Comparison of ENCODE assay signal across 17 cellular contexts in the genomic region with DNA sequence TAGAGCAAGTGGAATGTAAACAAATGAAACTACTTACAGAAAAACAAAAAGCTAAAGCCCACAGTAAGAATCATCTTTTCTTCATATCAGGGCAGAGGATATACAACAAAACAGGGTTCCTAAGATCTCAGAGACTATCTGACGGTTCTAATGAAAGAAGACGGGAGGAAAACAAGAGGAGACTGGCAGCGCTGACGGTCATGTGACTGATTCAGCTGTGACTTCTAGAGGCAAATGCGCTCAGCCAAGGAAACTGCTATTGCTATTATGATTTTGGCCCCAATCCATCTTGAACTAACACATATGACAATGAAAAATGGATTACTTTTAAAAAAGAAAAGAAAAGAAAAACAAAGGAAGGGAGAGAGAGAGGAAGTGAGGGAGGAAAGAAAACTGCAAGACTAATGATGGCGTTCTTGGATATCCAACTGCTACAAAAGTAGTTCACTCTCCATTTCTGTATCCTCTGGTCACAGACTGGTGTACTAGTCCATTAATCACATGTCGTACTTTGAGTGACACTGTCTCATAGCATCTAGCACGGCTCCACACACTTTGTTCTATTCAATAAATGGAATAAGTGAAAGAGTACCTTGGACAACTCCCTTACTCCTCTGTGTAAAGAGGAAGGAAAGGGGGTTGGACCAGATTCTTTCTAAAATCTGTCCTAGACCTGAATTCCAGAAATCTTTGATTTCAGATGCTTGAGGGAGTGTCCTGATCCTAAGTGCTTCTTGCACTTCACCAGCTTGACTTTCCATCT.
DNase-seq lines count a peak whose midpoint lies in the region; ATAC-seq, FAIRE-seq and TF ChIP-seq lines count a peak whose summit lies in the region.
"Had no signal": no experiment of that assay in that cellular context is flagged by ENCODE, and none has a peak within 500 bp of the region (broad histone marks: within the 10 kb centered on the region; RNA-seq: fewer than 3 reads in every experiment).

No MANE protein-coding gene starts in this region.

- peak overlapping the region; percentile 39 for H3K27ac Mint-ChIP-seq in activated naive CD8-positive, alpha-beta T cell treated with anti-CD3 and anti-CD28 coated beads, Interleukin-2, amount 50 U/mL, for 24 hours
- H3K27ac Mint-ChIP-seq in activated naive CD8-positive, alpha-beta T cell treated with anti-CD3 and anti-CD28 coated beads for 36 hours, result no peak overlapping the region

- peaks cover 4 to 10% of the 10 kb centered on the region in 2 donors for H3K4me1 ChIP-seq in thoracic aorta (ENCODE audit: control insufficient read depth in 1 of 2, low read depth in 2 of 2)

- H2AFZ ChIP-seq in SU-DHL-6 (ENCODE audit: low read depth, low read length, severe bottlenecking), result peak overlapping the region; percentile 1

- FAIRE-seq in HTR-8/SVneo (lab: Jason Lieb, UNC), result no peak
- FAIRE-seq: H1 had no signal

- no peak for DNase-seq in activated naive CD8-positive, alpha-beta T cell treated with anti-CD3 and anti-CD28 coated beads, Interleukin-2, amount 50 U/mL, for 24 hours
- DNase-seq in activated naive CD8-positive, alpha-beta T cell treated with anti-CD3 and anti-CD28 coated beads for 36 hours, result no peak
- DNase-seq in medulla oblongata (ENCODE audit: extremely low spot score) (peak; percentile 75), thoracic aorta (ENCODE audit: low spot score) (no peak), HTR-8/SVneo (ENCODE audit: insufficient read length, low spot score) (no peak), NCI-H2081 (lab: John Stamatoyannopoulos, UW) (no peak)
- DNase-seq: BE2C, IMR-90, NCI-H1436, NCI-H774 had no signal

- peak overlapping the region; percentile 26 for H3K4me2 ChIP-seq in SU-DHL-6 (ENCODE audit: low read depth, low read length, poor library complexity, severe bottlenecking)

- no peaks in the 10 kb centered on the region for H4K20me1 ChIP-seq in SU-DHL-6 (ENCODE audit: low read depth, low read length)

- TF ChIP-seq CTCF in SU-DHL-6 (IDR thresholded peaks at IDR 0.05; ENCODE audit: insufficient read depth, low read length, poor library complexity, severe bottlenecking) (no peak), thoracic aorta (IDR thresholded peaks at IDR 0.05) (no peak)

- no peaks in the 10 kb centered on the region for H3K9me2 ChIP-seq in SU-DHL-6 (replicated peaks; ENCODE audit: insufficient read depth, low read length)

- H3K4me1 Mint-ChIP-seq in activated naive CD8-positive, alpha-beta T cell treated with anti-CD3 and anti-CD28 coated beads, Interleukin-2, amount 50 U/mL, for 24 hours, result peaks cover 37% of the 10 kb centered on the region
- no peaks in the 10 kb centered on the region for H3K4me1 Mint-ChIP-seq in activated naive CD8-positive, alpha-beta T cell treated with anti-CD3 and anti-CD28 coated beads for 36 hours

- no peak overlapping the region for H3K4me3 ChIP-seq in SU-DHL-6 (ENCODE audit: insufficient read depth, low read length, poor library complexity, severe bottlenecking)
- peak overlapping the region; percentile 22 for H3K4me3 ChIP-seq in thoracic aorta
- H3K4me3 ChIP-seq: cardiac muscle cell, gastroesophageal sphincter, skin epidermis had no signal

- H3K79me2 ChIP-seq in SU-DHL-6 (ENCODE audit: insufficient read depth, low read length), result no peaks in the 10 kb centered on the region

- no peaks in the 10 kb centered on the region for H3K27me3 Mint-ChIP-seq in activated naive CD8-positive, alpha-beta T cell treated with anti-CD3 and anti-CD28 coated beads, Interleukin-2, amount 50 U/mL, for 24 hours
- H3K27me3 Mint-ChIP-seq in activated naive CD8-positive, alpha-beta T cell treated with anti-CD3 and anti-CD28 coated beads for 36 hours, result no peaks in the 10 kb centered on the region

- no peaks in the 10 kb centered on the region; the same call in 1 of the 2 replicates for H3F3A ChIP-seq in SU-DHL-6 (ENCODE audit: insufficient read depth)

- no peak for ATAC-seq in activated naive CD8-positive, alpha-beta T cell treated with anti-CD3 and anti-CD28 coated beads, Interleukin-2, amount 50 U/mL, for 24 hours
- ATAC-seq in thoracic aorta (ENCODE audit: insufficient number of reproducible peaks, low FRiP score, low read depth) (peak; percentile 3), GM21717 (IDR thresholded peaks at IDR 0.05; ENCODE audit: unreplicated experiment) (no peak)
- ATAC-seq: activated naive CD4-positive, alpha-beta T cell treated with anti-CD3 and anti-CD28 coated beads, Interleukin-2, amount 50 U/mL, for 72 hours; gastroesophageal sphincter had no signal

- no peaks in the 10 kb centered on the region for H3K36me3 Mint-ChIP-seq in activated naive CD8-positive, alpha-beta T cell treated with anti-CD3 and anti-CD28 coated beads, Interleukin-2, amount 50 U/mL, for 24 hours (ENCODE audit: low read depth)
- no peaks in the 10 kb centered on the region for H3K36me3 Mint-ChIP-seq in activated naive CD8-positive, alpha-beta T cell treated with anti-CD3 and anti-CD28 coated beads for 36 hours
- H3K36me3 Mint-ChIP-seq: activated naive CD4-positive, alpha-beta T cell treated with anti-CD3 and anti-CD28 coated beads, Interleukin-2, amount 50 U/mL, for 72 hours had no signal

- H3K27ac ChIP-seq in SU-DHL-6 (ENCODE audit: low read depth, low read length) (peak overlapping the region; percentile 18; the same call in 1 of the 2 replicates), thoracic aorta (no peak overlapping the region)
- H3K27ac ChIP-seq: cardiac muscle cell, gastroesophageal sphincter had no signal

- H3K9me3 ChIP-seq in SU-DHL-6 (ENCODE audit: insufficient read depth, low read length), result no peaks in the 10 kb centered on the region
- no peaks in the 10 kb centered on the region for H3K9me3 ChIP-seq in thoracic aorta
- H3K9me3 ChIP-seq: BE2C, gastroesophageal sphincter had no signal

- H3K36me3 ChIP-seq in SU-DHL-6 (ENCODE audit: low read length), result no peaks in the 10 kb centered on the region
- no peaks in the 10 kb centered on the region for H3K36me3 ChIP-seq in thoracic aorta
- H3K36me3 ChIP-seq: BE2C, cardiac muscle cell, gastroesophageal sphincter had no signal

- H3K27me3 ChIP-seq in SU-DHL-6 (ENCODE audit: low read length) (no peaks in the 10 kb centered on the region), thoracic aorta (replicated peaks; ENCODE audit: insufficient read depth) (no peaks in the 10 kb centered on the region)
- H3K27me3 ChIP-seq: BE2C, cardiac muscle cell had no signal

- no peaks in the 10 kb centered on the region for H3K9me3 Mint-ChIP-seq in activated naive CD8-positive, alpha-beta T cell treated with anti-CD3 and anti-CD28 coated beads, Interleukin-2, amount 50 U/mL, for 24 hours
- H3K9me3 Mint-ChIP-seq in activated naive CD8-positive, alpha-beta T cell treated with anti-CD3 and anti-CD28 coated beads for 36 hours, result no peaks in the 10 kb centered on the region
- H3K9me3 Mint-ChIP-seq: activated naive CD4-positive, alpha-beta T cell treated with anti-CD3 and anti-CD28 coated beads, Interleukin-2, amount 50 U/mL, for 72 hours had no signal

- no peak overlapping the region for H3K4me3 Mint-ChIP-seq in activated naive CD8-positive, alpha-beta T cell treated with anti-CD3 and anti-CD28 coated beads, Interleukin-2, amount 50 U/mL, for 24 hours
- no peak overlapping the region for H3K4me3 Mint-ChIP-seq in activated naive CD8-positive, alpha-beta T cell treated with anti-CD3 and anti-CD28 coated beads for 36 hours

- peak overlapping the region; percentile 12; the same call in 1 of the 2 replicates for H3K9ac ChIP-seq in SU-DHL-6 (ENCODE audit: low read length)
